In the genomic region with DNA sequence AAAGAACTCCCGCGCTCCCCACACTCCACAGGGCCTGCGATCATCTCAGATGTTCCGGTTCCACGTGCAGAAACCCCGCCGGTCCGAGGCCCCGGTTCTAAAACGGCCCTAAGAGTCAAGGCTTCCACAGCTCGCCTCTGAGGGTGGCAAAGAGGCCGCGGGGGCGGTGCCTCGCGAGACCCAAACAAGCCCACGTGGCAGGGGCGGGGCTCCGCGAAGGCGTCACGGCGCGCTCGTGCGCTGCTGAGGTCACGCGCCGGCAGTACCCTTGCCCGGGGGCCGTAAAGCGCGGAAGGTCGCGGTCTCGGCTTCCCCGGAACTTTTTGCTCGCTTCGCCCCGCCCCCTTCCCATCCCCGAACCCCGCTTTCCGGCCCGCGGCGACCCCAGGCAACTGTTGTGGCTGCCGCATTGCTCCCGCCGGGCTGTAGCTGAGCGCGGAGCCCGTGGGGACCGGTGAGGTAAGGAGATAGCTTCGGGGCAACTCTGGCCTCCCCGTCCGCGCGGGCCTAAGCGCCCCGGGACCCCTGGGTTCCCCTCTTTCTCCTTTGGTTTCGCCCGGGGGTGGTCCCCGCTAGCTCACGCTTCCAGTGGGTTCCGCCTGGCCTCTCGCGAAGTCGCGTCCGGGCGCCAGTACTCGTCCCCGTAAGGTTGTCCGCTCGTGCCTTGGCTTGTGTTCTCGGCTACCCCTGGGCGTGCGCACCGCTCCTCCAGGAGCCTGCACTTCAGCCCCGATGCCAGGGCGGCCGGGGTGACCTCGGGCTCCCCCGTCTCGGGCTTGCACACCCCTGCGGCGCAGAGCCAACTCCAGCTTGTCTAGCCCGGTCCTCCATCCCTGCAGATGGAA, we compare ENCODE assay signal across 8 cellular contexts. TPM values are rescaled to one million over a fixed set of nuclear protein-coding genes. Genes with fewer than 3 reads are reported as not detected.
DNase-seq lines count a peak whose midpoint lies in the region; ATAC-seq and TF ChIP-seq lines count a peak whose summit lies in the region.
"Not testable (repeated sequence)": the region's sequence is repeated elsewhere in the genome, so short reads cannot be mapped to it uniquely, and the experiment has no call there.

TSS of gene PDPR (plus strand) at position 351 of the 845 bp plus-strand sequence. CDS start 6,161 bp downstream, outside the sequence.

- CTCF ChIA-PET in BJ (lab: Yijun Ruan, JAX): not testable (repeated sequence)

- intact Hi-C loops in colonic mucosa (cut with DNase I): not testable (repeated sequence)

- not testable (repeated sequence) for TF ChIP-seq CTCF in BJ (IDR thresholded peaks at IDR 0.05; ENCODE audit: insufficient read depth, low read depth, low read length); colonic mucosa (IDR thresholded peaks at IDR 0.05)

- not testable (repeated sequence) for H3K4me1 ChIP-seq in colonic mucosa

- peak within 1 kb of the TSS; percentile 46 to 76 for H3K9ac ChIP-seq in colonic mucosa (ENCODE audit: low read depth in 2 of 2, low read length in 2 of 2)

- ATAC-seq in GM19328 (IDR thresholded peaks at IDR 0.05; ENCODE audit: unreplicated experiment) (peak; percentile 95), HG03460 (IDR thresholded peaks at IDR 0.05; ENCODE audit: unreplicated experiment) (peak; percentile 89)

- not testable (repeated sequence) for H3K9me3 ChIP-seq in colonic mucosa

- not testable (repeated sequence) for H3K27me3 ChIP-seq in BJ (ENCODE audit: control insufficient read depth, insufficient read depth, low read length); colonic mucosa; layer of hippocampus (ENCODE audit: control insufficient read depth, insufficient read depth, low read length)

- DNase-seq in BJ (ENCODE audit: low read depth): peak; percentile 37
- peak; percentile 39 to 88 for DNase-seq in NCI-H526 (lab: John Stamatoyannopoulos, UW)
- DNase-seq in activated CD4-positive, alpha-beta T cell treated with anti-CD3 and anti-CD28 coated beads for 48 hours: peak; percentile 96
- DNase-seq in colonic mucosa: peak; percentile 94
- DNase-seq in stimulated activated CD4-positive, alpha-beta T cell treated with anti-CD3 and anti-CD28 coated beads, Interleukin-1b, Interleukin-23, amount 100 ng/mL, for 1 hour (ENCODE audit: low read depth in 2 of 2): peak; percentile 84 to 85

- H3K4me3 ChIP-seq in BJ (ENCODE audit: low read depth, low read length) (peak within 1 kb of the TSS; percentile 77), colonic mucosa (peak within 1 kb of the TSS; percentile 67)

- POLR2A ChIA-PET in BJ (lab: Charles Lee): not testable (repeated sequence)

- peak within 1 kb of the TSS; percentile 17 for H3K27ac ChIP-seq in colonic mucosa
- H3K27ac ChIP-seq in layer of hippocampus (ENCODE audit: low read depth, low read length): peak within 1 kb of the TSS; percentile 46

- not testable (repeated sequence) for H3K36me3 ChIP-seq in BJ (ENCODE audit: control insufficient read depth, insufficient read depth, low read length); colonic mucosa

RNA-seq across cellular contexts. Expression of gene PDPR, which starts in this region (rescaled TPM):
- polyA plus RNA-seq in BJ (2011; rRNA removed): 25.2 and 32.0 TPM in 2 replicates
- 21.7 and 30.0 TPM in 2 replicates for polyA minus RNA-seq in BJ (2011; rRNA and poly(A)+ RNA removed)
- total RNA-seq in colonic mucosa: 10 to 100 TPM; 13.7 to 18.9 TPM

Comparison
In these comparisons a context has a peak if more than half of its experiments do, and no peak if none do; other contexts are left out.
1. Peak in every context shown above with its lines: DNase-seq, ATAC-seq, H3K4me3 ChIP-seq and H3K27ac ChIP-seq.
2. DNase-seq: peak in every context shown above with its lines; median percentile 96 in activated CD4-positive, alpha-beta T cell treated with anti-CD3 and anti-CD28 coated beads for 48 hours; 94 in colonic mucosa; 84 in stimulated activated CD4-positive, alpha-beta T cell treated with anti-CD3 and anti-CD28 coated beads, Interleukin-1b, Interleukin-23, amount 100 ng/mL, for 1 hour; 64 in NCI-H526; 37 in BJ.